ENCODE assay signal across 3 cellular contexts in genomic region chr9:113379094-113379828, GRCh38. TPM values are rescaled to one million over a fixed set of nuclear protein-coding genes. Genes with fewer than 3 reads are reported as not detected.
"Had no signal": no experiment of that assay in that cellular context is flagged by ENCODE, and none has a peak within 500 bp of the region (broad histone marks: within the 10 kb centered on the region; RNA-seq: fewer than 3 reads in every experiment).

No MANE protein-coding gene starts in this region.

RNA-seq across cellular contexts. Expression of gene BSPRY, which starts 29.9 kb away (rescaled TPM):
- total RNA-seq: glomerular endothelial cell, osteocyte, SK-MEL-5 had no signal
